In genomic region chr17:65278820-65279184, GRCh38 we compare ENCODE assay signal across 15 cellular contexts.
A peak's percentile ranks its signal among the peaks of the same experiment; 100 is the strongest.
DNase-seq lines count a peak whose midpoint lies in the region; ATAC-seq and TF ChIP-seq lines count a peak whose summit lies in the region.
"Had no signal": no experiment of that assay in that cellular context is flagged by ENCODE, and none has a peak within 500 bp of the region (broad histone marks: within the 10 kb centered on the region; RNA-seq: fewer than 3 reads in every experiment).

No MANE protein-coding gene starts in this region.

- peaks cover 4% of the 10 kb centered on the region for H3K27me3 Mint-ChIP-seq in neural progenitor cell (ENCODE audit: insufficient read depth, low read depth)
- peaks cover 9% of the 10 kb centered on the region for H3K27me3 Mint-ChIP-seq in activated T-cell treated with anti-CD3 and anti-CD28 coated beads, Interleukin-2, amount 50 U/mL, for 4 hours (ENCODE audit: low read depth)

- H2BK5ac ChIP-seq in IMR-90 (ENCODE audit: low read depth, low read length, poor library complexity, severe bottlenecking) = no peak overlapping the region

- in situ Hi-C loops in GM23248 (cut with MboI) = loop anchor here (25.0 kb wide), 2 partner anchors 508 to 708 kb away; no protein-coding TSS in a partner anchor
- in situ Hi-C loops in IMR-90 (cut with MboI; ENCODE audit: low sequenced_read_pairs) = no loop called here

- no peak overlapping the region for H3K14ac ChIP-seq in IMR-90 (replicated peaks; ENCODE audit: low read depth, low read length)

- H3K18ac ChIP-seq in IMR-90 (ENCODE audit: low read depth, low read length) = no peak overlapping the region

- POLR2A ChIA-PET in IMR-90 (lab: Charles Lee; ENCODE audit: unreplicated experiment) = no interaction called here

- intact Hi-C loops in IMR-90 (cut with micrococcal nuclease) = loop anchor here (1.0 to 5.0 kb wide), 5 partner anchors 44 to 886 kb away; no protein-coding TSS in a partner anchor

- H3K27ac ChIP-seq in GM23248 (no peak overlapping the region), IMR-90 (ENCODE audit: insufficient read depth, low read length) (no peak overlapping the region), iPS-20b (ENCODE audit: low read length) (no peak overlapping the region), neural progenitor cell (no peak overlapping the region)

- H2BK120ac ChIP-seq in IMR-90 (ENCODE audit: low read depth, low read length) = no peak overlapping the region

- dilution Hi-C loops in IMR-90 (cut with HindIII; ENCODE audit: low sequenced_read_pairs, unreplicated experiment) = no loop called here

- H3K79me2 ChIP-seq in GM23248 (ENCODE audit: insufficient read depth) (no peaks in the 10 kb centered on the region), neural progenitor cell (ENCODE audit: low read depth) (no peaks in the 10 kb centered on the region)

- no peaks in the 10 kb centered on the region for H3K79me1 ChIP-seq in IMR-90 (ENCODE audit: low read depth in 1 of 2, low read length in 2 of 2)

- CTCF ChIA-PET in IMR-90 (lab: Yijun Ruan, JAX) = interaction anchor here (1.3 kb wide), 1 partner anchor 15 kb away, joined by 4 read pairs; no protein-coding TSS in a partner anchor

- TF ChIP-seq RAD21 in IMR-90 (IDR thresholded peaks at IDR 0.05; ENCODE audit: low read length) = no peak

- no peak overlapping the region for H4K5ac ChIP-seq in IMR-90 (ENCODE audit: low read depth, low read length)

- no peak for DNase-seq in GM23248
- DNase-seq in IMR-90 = no peak
- DNase-seq in neural progenitor cell (ENCODE audit: low spot score) = no peak
- DNase-seq in ureter (ENCODE audit: low spot score) = no peak
- DNase-seq in activated T-cell treated with anti-CD3 and anti-CD28 coated beads, Interleukin-2, amount 50 U/mL, for 4 hours = no peak
- DNase-seq in SHP77 (lab: John Stamatoyannopoulos, UW) = no peak
- DNase-seq in NCI-H524 (lab: John Stamatoyannopoulos, UW) = no peak
- DNase-seq: MV-4-11, NCI-H1105 treated with DMSO at 0.1 percent for 48 hours, NCI-H2171, NCI-H345 had no signal

- 60 to 63% methylated on average over 10 of the region's 10 CpGs for WGBS in GM23248 (ENCODE audit: low coverage in 1 of 2, low lambda C conversion rate in 2 of 2, missing lambda C conversion rate in 2 of 2), 2 experiments
- 56% methylated on average over 6 of the region's 10 CpGs; no CpG with 5 or more reads in 1 of the 2 experiments for WGBS in IMR-90 (ENCODE audit: extremely low coverage in 2 of 2, insufficient read length in 1 of 2), 2 experiments

- no peak overlapping the region for H3K4me3 ChIP-seq in GM23248
- H3K4me3 ChIP-seq in IMR-90 (ENCODE audit: insufficient read depth, low read depth, low read length) = no peak overlapping the region
- 0 out of 2 replicates have a peak overlapping the region, but pooled peaks have one; percentile 11 for H3K4me3 ChIP-seq in iPS-20b (ENCODE audit: low read length)
- H3K4me3 ChIP-seq in neural progenitor cell = no peak overlapping the region

- H3K9me3 Mint-ChIP-seq in neural progenitor cell = no peaks in the 10 kb centered on the region
- peaks cover 6% of the 10 kb centered on the region for H3K9me3 Mint-ChIP-seq in activated T-cell treated with anti-CD3 and anti-CD28 coated beads, Interleukin-2, amount 50 U/mL, for 4 hours

- no peak overlapping the region for H3K56ac ChIP-seq in IMR-90 (ENCODE audit: extremely low read depth, insufficient read depth, low read length)

- H4K8ac ChIP-seq in IMR-90 (ENCODE audit: low read depth in 2 of 2, low read length in 2 of 2) = no peak overlapping the region

- no peak overlapping the region for H2AK9ac ChIP-seq in IMR-90 (replicated peaks; ENCODE audit: low read depth, low read length, poor library complexity)

- H3K36me3 Mint-ChIP-seq in neural progenitor cell = no peaks in the 10 kb centered on the region
- no peaks in the 10 kb centered on the region for H3K36me3 Mint-ChIP-seq in activated T-cell treated with anti-CD3 and anti-CD28 coated beads, Interleukin-2, amount 50 U/mL, for 4 hours (ENCODE audit: insufficient read depth)
- H3K36me3 Mint-ChIP-seq: CD14-positive monocyte, IgD-negative memory B cell had no signal

- H3K4me1 ChIP-seq in GM23248 (ENCODE audit: insufficient read depth) (peaks cover 12% of the 10 kb centered on the region), IMR-90 (ENCODE audit: control insufficient read depth, insufficient read depth, low read length) (peaks cover 3% of the 10 kb centered on the region; the same call in 1 of the 2 replicates), iPS-20b (ENCODE audit: insufficient read depth, low read length) (0 out of 2 replicates have a peak, but pooled peaks cover 5% of the 10 kb centered on the region), neural progenitor cell (no peaks in the 10 kb centered on the region)

- H3K4me2 ChIP-seq in GM23248 (ENCODE audit: unreplicated experiment) = peak overlapping the region; percentile 78
- H3K4me2 ChIP-seq in IMR-90 (ENCODE audit: low read depth, low read length) = no peak overlapping the region
- no peak overlapping the region for H3K4me2 ChIP-seq in neural progenitor cell

- no peak overlapping the region for H3K4me3 Mint-ChIP-seq in neural progenitor cell
- H3K4me3 Mint-ChIP-seq in activated T-cell treated with anti-CD3 and anti-CD28 coated beads, Interleukin-2, amount 50 U/mL, for 4 hours = no peak overlapping the region
- H3K4me3 Mint-ChIP-seq: B cell, CD14-positive monocyte, IgD-negative memory B cell had no signal

- H4K91ac ChIP-seq in IMR-90 (ENCODE audit: insufficient read depth, low read depth, low read length) = no peak overlapping the region

- BruUV-seq in IMR-90 (replicated peaks; lab: Mats Ljungman, UMichigan) = no TSS peak

- peaks cover 24% of the 10 kb centered on the region for H3K4me1 Mint-ChIP-seq in neural progenitor cell
- H3K4me1 Mint-ChIP-seq in activated T-cell treated with anti-CD3 and anti-CD28 coated beads, Interleukin-2, amount 50 U/mL, for 4 hours (ENCODE audit: low read depth) = peaks cover 5% of the 10 kb centered on the region

- no peak overlapping the region for H2BK20ac ChIP-seq in IMR-90 (ENCODE audit: low read depth, low read length)

- H2AFZ ChIP-seq in GM23248 (no peak overlapping the region; the same call in 1 of the 2 replicates), IMR-90 (replicated peaks; ENCODE audit: low read length, poor library complexity) (peak overlapping the region; percentile 78), neural progenitor cell (replicated peaks) (peak overlapping the region; percentile 88)

- no peak for TF ChIP-seq POLR2A in IMR-90 (IDR thresholded peaks at IDR 0.05; ENCODE audit: low read depth, low read length)

- H4K20me1 ChIP-seq in GM23248 (ENCODE audit: insufficient read depth) = no peaks in the 10 kb centered on the region
- no peaks in the 10 kb centered on the region for H4K20me1 ChIP-seq in IMR-90 (ENCODE audit: insufficient read depth, low read length)
- H4K20me1 ChIP-seq in neural progenitor cell (ENCODE audit: low read depth) = no peaks in the 10 kb centered on the region

- H2BK15ac ChIP-seq in IMR-90 (ENCODE audit: low read depth, low read length) = no peak overlapping the region

- H3K9ac ChIP-seq in GM23248 (no peak overlapping the region), IMR-90 (ENCODE audit: low read depth, low read length) (no peak overlapping the region), iPS-20b (ENCODE audit: low read depth, low read length) (no peak overlapping the region), neural progenitor cell (no peak overlapping the region)

- H3F3A ChIP-seq in GM23248 (ENCODE audit: insufficient read depth) = peaks cover 11% of the 10 kb centered on the region; the same call in 1 of the 2 replicates
- no peaks in the 10 kb centered on the region for H3F3A ChIP-seq in neural progenitor cell (ENCODE audit: low read depth)

- no peaks in the 10 kb centered on the region for H3K9me2 ChIP-seq in GM23248 (ENCODE audit: insufficient read depth)

- H3K23ac ChIP-seq in IMR-90 (ENCODE audit: low read depth, low read length) = no peak overlapping the region

- H3K27ac Mint-ChIP-seq in neural progenitor cell = no peak overlapping the region
- H3K27ac Mint-ChIP-seq: B cell, CD14-positive monocyte had no signal

- TF ChIP-seq CTCF in IMR-90 (conservative IDR thresholded peaks at IDR 0.05; ENCODE audit: low read depth, low read length) (no peak), neural progenitor cell (IDR thresholded peaks at IDR 0.05) (no peak)

- H2AK5ac ChIP-seq in IMR-90 (ENCODE audit: low read depth, low read length) = no peak overlapping the region

- H3K27me3 ChIP-seq in GM23248 (replicated peaks; ENCODE audit: insufficient read depth) = no peaks in the 10 kb centered on the region
- peaks cover 4% of the 10 kb centered on the region; the same call in 1 of the 2 replicates for H3K27me3 ChIP-seq in IMR-90 (ENCODE audit: control insufficient read depth, insufficient read depth, low read length)
- 0 out of 2 replicates have a peak, but pooled peaks cover 4% of the 10 kb centered on the region for H3K27me3 ChIP-seq in iPS-20b (ENCODE audit: insufficient read depth, low read length)
- no peaks in the 10 kb centered on the region for H3K27me3 ChIP-seq in neural progenitor cell

- no peak overlapping the region for H3K4ac ChIP-seq in IMR-90 (ENCODE audit: low read depth, low read length)

- H3K9me1 ChIP-seq in IMR-90 (ENCODE audit: insufficient read depth, low read length) = peaks cover 2% of the 10 kb centered on the region; the same call in 1 of the 2 replicates

- H3K36me3 ChIP-seq in GM23248 (ENCODE audit: low read depth) = no peaks in the 10 kb centered on the region
- no peaks in the 10 kb centered on the region for H3K36me3 ChIP-seq in IMR-90 (ENCODE audit: control insufficient read depth, insufficient read depth, low read length)
- H3K36me3 ChIP-seq in iPS-20b (ENCODE audit: insufficient read depth, low read depth, low read length) = no peaks in the 10 kb centered on the region
- H3K36me3 ChIP-seq in neural progenitor cell = no peaks in the 10 kb centered on the region

- H3K9me3 ChIP-seq in GM23248 (ENCODE audit: low read depth) (no peaks in the 10 kb centered on the region), IMR-90 (ENCODE audit: control insufficient read depth, insufficient read depth, low read length) (0 out of 2 replicates have a peak, but pooled peaks cover 2% of the 10 kb centered on the region), iPS-20b (ENCODE audit: insufficient read depth, low read depth, low read length) (no peaks in the 10 kb centered on the region), neural progenitor cell (ENCODE audit: low read depth) (no peaks in the 10 kb centered on the region)

- ATAC-seq in IMR-90 (ENCODE audit: low read depth) = no peak
- ATAC-seq in activated T-cell treated with anti-CD3 and anti-CD28 coated beads, Interleukin-2, amount 50 U/mL, for 4 hours = no peak

TF ChIP-seq in IMR-90, 13 proteins besides CTCF, POLR2A, EP300 and RAD21:
- TF ChIP-seq RCOR1 (IDR thresholded peaks at IDR 0.05; ENCODE audit: insufficient replicate concordance, low read length) = no peak
